In the genomic region with DNA sequence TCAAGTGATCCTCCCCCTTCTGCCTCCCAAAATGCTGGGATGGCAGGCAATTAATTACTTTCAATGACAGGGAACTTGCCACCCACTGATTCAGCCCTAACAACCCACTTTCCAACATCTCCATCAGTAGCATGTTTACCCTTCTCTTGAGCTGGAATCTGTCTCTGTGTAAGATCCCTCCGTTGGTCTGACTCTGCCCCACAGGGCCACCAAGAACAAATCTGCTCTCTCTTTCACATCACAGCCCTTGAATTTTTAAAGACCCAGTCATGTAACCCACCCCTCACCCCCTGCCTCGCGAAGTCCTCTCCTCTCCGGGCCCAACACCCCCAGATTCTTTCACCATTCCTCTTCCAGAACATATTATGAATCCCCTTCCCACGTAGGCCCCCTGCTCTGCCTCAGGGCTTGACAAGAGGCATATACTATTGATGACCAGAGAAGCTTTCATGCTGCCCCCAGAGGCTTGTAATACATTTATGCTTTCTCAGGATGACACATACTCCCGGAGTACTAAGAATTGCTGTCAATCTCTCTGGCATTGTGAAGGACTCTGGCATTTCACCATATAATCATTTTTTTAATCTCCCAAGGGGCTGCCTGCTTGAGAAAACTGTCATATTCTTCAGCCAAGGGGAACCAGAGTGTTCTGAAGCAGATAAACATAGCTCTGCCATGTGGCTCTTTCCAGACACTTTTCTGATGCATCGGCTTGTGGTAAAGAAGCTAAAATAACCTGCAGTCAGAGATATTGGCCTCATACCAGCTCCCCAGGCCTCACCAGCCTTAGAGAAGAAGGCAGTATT, we compare ENCODE assay signal across 11 cellular contexts.
"Had no signal": no experiment of that assay in that cellular context is flagged by ENCODE, and none has a peak within 500 bp of the region (broad histone marks: within the 10 kb centered on the region; RNA-seq: fewer than 3 reads in every experiment).

No MANE protein-coding gene starts in this region.

- H3K4me1 Mint-ChIP-seq: activated naive CD4-positive, alpha-beta T cell treated with anti-CD3 and anti-CD28 coated beads, Interleukin-2, amount 50 U/mL, for 24 hours; immature natural killer cell; natural killer cell had no signal

- H3K27ac ChIP-seq: transverse colon had no signal

- DNase-seq: activated CD4-positive, alpha-beta T cell treated with anti-CD3 and anti-CD28 coated beads, Interleukin-2, amount 50 U/mL, for 1 hour; activated effector memory CD4-positive, alpha-beta T cell treated with Interleukin-2 at 50 U/mL for 16 hours; activated T-cell treated with anti-CD3 and anti-CD28 coated beads, Interleukin-2, amount 50 U/mL, for 1 hour; immature natural killer cell; left colon; mucosa of descending colon; natural killer cell; transverse colon had no signal

- H3K27ac Mint-ChIP-seq: activated naive CD4-positive, alpha-beta T cell treated with anti-CD3 and anti-CD28 coated beads, Interleukin-2, amount 50 U/mL, for 24 hours; immature natural killer cell; natural killer cell had no signal

- H3K4me1 ChIP-seq: transverse colon had no signal

- H3K36me3 Mint-ChIP-seq: activated naive CD4-positive, alpha-beta T cell treated with anti-CD3 and anti-CD28 coated beads, Interleukin-2, amount 50 U/mL, for 24 hours; immature natural killer cell; natural killer cell had no signal

- H3K27me3 Mint-ChIP-seq: activated naive CD4-positive, alpha-beta T cell treated with anti-CD3 and anti-CD28 coated beads, Interleukin-2, amount 50 U/mL, for 24 hours had no signal

- ATAC-seq: esophagus mucosa, left colon, mucosa of descending colon, natural killer cell had no signal

- H3K9me3 ChIP-seq: transverse colon had no signal

- H3K4me3 Mint-ChIP-seq: activated naive CD4-positive, alpha-beta T cell treated with anti-CD3 and anti-CD28 coated beads, Interleukin-2, amount 50 U/mL, for 24 hours; immature natural killer cell; natural killer cell had no signal

- H3K36me3 ChIP-seq: transverse colon had no signal

- H3K4me3 ChIP-seq: dorsolateral prefrontal cortex, mucosa of descending colon, transverse colon had no signal

- H3K27me3 ChIP-seq: dorsolateral prefrontal cortex, transverse colon had no signal
